Comparison of ENCODE assay signal across 24 cellular contexts in the genomic region with DNA sequence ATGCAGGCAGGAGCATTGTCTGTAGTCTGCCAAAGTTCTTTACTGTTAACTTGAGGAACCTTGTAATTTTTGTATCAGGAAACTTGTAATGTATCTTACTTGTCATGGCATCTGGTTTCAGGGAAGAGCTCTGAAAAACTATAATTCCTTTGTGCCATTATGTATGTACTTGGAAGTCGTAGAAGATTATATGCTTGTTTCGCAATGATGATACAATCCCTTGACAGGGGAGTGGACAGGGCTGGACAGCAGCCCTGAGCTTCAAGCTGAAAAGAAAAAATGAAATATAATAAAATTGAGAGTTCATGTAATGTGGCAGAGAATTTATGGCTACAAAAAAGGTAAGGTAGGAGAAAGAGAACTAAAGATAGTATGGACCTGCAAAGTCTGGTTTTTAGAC.
"Had no signal": no experiment of that assay in that cellular context is flagged by ENCODE, and none has a peak within 500 bp of the region (broad histone marks: within the 10 kb centered on the region; RNA-seq: fewer than 3 reads in every experiment).

No MANE protein-coding gene starts in this region.

- H3K27ac ChIP-seq: epithelial cell of prostate, esophagus squamous epithelium, gastroesophageal sphincter, left ventricle myocardium inferior, lower lobe of right lung, neural progenitor cell, ovary, right atrium auricular region, suprapubic skin, thyroid gland had no signal

- ATAC-seq: effector memory CD8-positive, alpha-beta T cell; gastroesophageal sphincter; lower lobe of right lung; natural killer cell treated with Interleukin-12 subunit alpha and Interleukin-12 subunit beta and Interleukin-15 and Interleukin-18, amount 100 ng/mL, for 72 hours; stimulated activated effector memory CD8-positive, alpha-beta T cell treated with anti-CD3 and anti-CD28 coated beads, Interleukin-12 subunit alpha, Interleukin-12 subunit beta, amount 100 ng/mL, for 72 hours; stimulated activated naive CD8-positive, alpha-beta T cell treated with anti-CD3 and anti-CD28 coated beads, Interleukin-15, Interleukin-2, amounts not matched to agents 100 U/mL and 50 U/mL, for 24 hours had no signal

- H3K4me2 ChIP-seq: neural progenitor cell, smooth muscle cell had no signal

- H3K9ac ChIP-seq: neural progenitor cell had no signal

- H3K36me3 ChIP-seq: esophagus squamous epithelium, gastroesophageal sphincter, left ventricle myocardium inferior, lower lobe of right lung, neural progenitor cell, ovary, right atrium auricular region, suprapubic skin, thyroid gland had no signal

- H2AFZ ChIP-seq: neural progenitor cell had no signal

- H3K4me1 ChIP-seq: esophagus squamous epithelium, gastroesophageal sphincter, left ventricle myocardium inferior, lower lobe of right lung, right atrium auricular region, suprapubic skin, thyroid gland had no signal

- H3K9me3 ChIP-seq: esophagus squamous epithelium, gastroesophageal sphincter, left ventricle myocardium inferior, lower lobe of right lung, ovary, right atrium auricular region, suprapubic skin, thyroid gland had no signal

- FAIRE-seq: kidney had no signal

- H3K4me3 ChIP-seq: esophagus squamous epithelium, gastroesophageal sphincter, left ventricle myocardium inferior, lower lobe of right lung, neural progenitor cell, ovary, right atrium auricular region, smooth muscle cell, suprapubic skin, thyroid gland had no signal

- DNase-seq: effector memory CD8-positive, alpha-beta T cell; esophagus squamous epithelium; glutamatergic neuron; immature natural killer cell; kidney; left cardiac atrium; left ventricle myocardium inferior; lower lobe of right lung; mesenchymal stem cell; midbrain; nucleus accumbens; ovary; stimulated activated CD4-positive, alpha-beta T cell treated with anti-CD3 and anti-CD28 coated beads, Interleukin-2, amount 100 ng/mL, for 48 hours; stimulated activated CD8-positive, alpha-beta memory T cell treated with anti-CD3 and anti-CD28 coated beads, Interleukin-4, amount 100 ng/mL, for 48 hours; stimulated activated naive CD8-positive, alpha-beta T cell treated with anti-CD3 and anti-CD28 coated beads, Interleukin-15, Interleukin-2, amounts not matched to agents 100 U/mL and 50 U/mL, for 24 hours; thyroid gland had no signal

- H3K27me3 ChIP-seq: esophagus squamous epithelium, gastroesophageal sphincter, neural progenitor cell, ovary, right atrium auricular region, suprapubic skin, thyroid gland had no signal
